In genomic region chr7:122803323-122803722, GRCh38 we compare ENCODE assay signal across 1 cellular context.
TF ChIP-seq lines count a peak whose summit lies in the region.

No MANE protein-coding gene starts in this region.

TF ChIP-seq in GM23338, 12 proteins besides CTCF, POLR2A, EP300 and RAD21 (continued from another document):
- no peak for TF ChIP-seq CREB1 (CRISPR knock-in tag; IDR thresholded peaks at IDR 0.05; ENCODE audit: low read depth)
- no peak for TF ChIP-seq ZNF331 (CRISPR knock-in tag; IDR thresholded peaks at IDR 0.05; ENCODE audit: low read depth)
TF ChIP-seq in GM23338: peak in this region for 0.
